Comparison of ENCODE assay signal across 8 cellular contexts in the genomic region with DNA sequence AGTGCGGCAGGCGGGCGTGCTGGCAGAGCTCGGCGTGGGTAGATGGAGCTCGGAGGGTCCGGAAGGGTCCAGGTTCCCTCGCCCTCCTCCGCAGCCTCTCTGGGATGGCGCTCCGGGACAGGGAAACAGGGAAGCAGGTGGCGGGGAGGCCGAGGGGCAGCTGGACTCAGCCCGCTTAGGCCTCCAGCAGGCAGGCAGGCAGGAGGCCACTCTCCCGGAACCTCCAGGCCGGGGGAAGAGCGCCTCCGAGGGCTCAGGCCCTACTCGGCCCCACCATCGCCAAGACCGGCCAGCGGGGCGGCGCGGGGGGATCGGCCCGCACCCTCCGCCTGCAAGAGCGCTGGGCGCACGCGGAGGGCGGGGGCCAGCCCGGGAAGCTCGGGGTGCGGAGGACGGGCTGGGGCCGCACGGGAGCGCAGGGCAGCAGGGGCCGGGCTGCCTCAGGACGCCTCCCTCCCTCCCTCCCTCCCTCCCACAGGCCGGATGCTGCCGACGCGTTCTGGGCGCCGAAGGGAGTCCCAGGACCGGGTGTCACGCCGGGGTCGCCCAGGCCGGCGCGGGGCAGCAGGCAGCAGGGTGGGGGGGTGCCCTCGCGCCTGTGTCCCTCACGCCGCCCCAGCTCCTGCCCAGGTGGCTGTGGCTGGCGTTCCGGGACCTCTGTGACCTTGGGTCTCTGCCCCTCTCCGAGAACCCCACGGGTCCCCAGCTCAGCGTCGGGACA. TPM values are rescaled to one million over a fixed set of nuclear protein-coding genes. Genes with fewer than 3 reads are reported as not detected.
DNase-seq lines count a peak whose midpoint lies in the region; ATAC-seq, FAIRE-seq and TF ChIP-seq lines count a peak whose summit lies in the region.

No MANE protein-coding gene starts in this region.

- intact Hi-C loops in Calu3 (cut with micrococcal nuclease; ENCODE audit: unreplicated experiment): loop anchor here (2.0 kb wide), 1 partner anchor 15 kb away; a partner anchor contains a TSS
- intact Hi-C loops in pancreas (cut with DNase I): loop anchor here in 1 of 3 donors (10.0 kb wide), 1 partner anchor 109 kb away; no protein-coding TSS in a partner anchor

- H3K4me1 Mint-ChIP-seq in Calu3 (ENCODE audit: low read depth, unreplicated experiment): peaks cover 26% of the 10 kb centered on the region
- H3K4me1 Mint-ChIP-seq in activated CD8-positive, alpha-beta memory T cell treated with anti-CD3 and anti-CD28 coated beads, Interleukin-2, amount 10 ng/mL, durations not matched to agents 7 days and 5 days: peaks cover 34% of the 10 kb centered on the region

- CTCF ChIA-PET in Calu3 (lab: Charles Lee): interaction anchor here (0.5 kb wide), 1 partner anchor 58 kb away, joined by 4 read pairs; no protein-coding TSS in a partner anchor
- CTCF ChIA-PET in activated CD8-positive, alpha-beta memory T cell treated with anti-CD3 and anti-CD28 coated beads, Interleukin-2, amount 10 ng/mL, durations not matched to agents 7 days and 5 days (lab: Charles Lee): interaction anchor here (1.0 to 1.7 kb wide), 4 partner anchors 9 to 101 kb away, joined by 3 to 12 read pairs (median 5); no protein-coding TSS in a partner anchor

- no TSS peak for BruUV-seq in Calu3 (replicated peaks; lab: Mats Ljungman, UMichigan)

- H3K36me3 Mint-ChIP-seq in Calu3 (ENCODE audit: insufficient read depth, unreplicated experiment): peaks cover 88% of the 10 kb centered on the region
- peaks cover 6% of the 10 kb centered on the region for H3K36me3 Mint-ChIP-seq in activated CD8-positive, alpha-beta memory T cell treated with anti-CD3 and anti-CD28 coated beads, Interleukin-2, amount 10 ng/mL, durations not matched to agents 7 days and 5 days

- TF ChIP-seq EP300 in gastroesophageal sphincter (IDR thresholded peaks at IDR 0.05): no peak

- H3K4me3 ChIP-seq in gastroesophageal sphincter (peak overlapping the region; percentile 73 to 94), pancreas (peak overlapping the region; percentile 77 to 91 (median 84))

- H3K27ac Mint-ChIP-seq in Calu3 (ENCODE audit: unreplicated experiment): peak overlapping the region; percentile 93
- H3K27ac Mint-ChIP-seq in activated CD8-positive, alpha-beta memory T cell treated with anti-CD3 and anti-CD28 coated beads, Interleukin-2, amount 10 ng/mL, durations not matched to agents 7 days and 5 days: peak overlapping the region; percentile 77

- H3K4me1 ChIP-seq in gastroesophageal sphincter (peaks cover 0 to 64% (median 47%) of the 10 kb centered on the region in 3 donors), pancreas (peaks cover 0 to 22% (median 0%) of the 10 kb centered on the region in 3 donors)

- H3K36me3 ChIP-seq in gastroesophageal sphincter (peaks cover 0 to 13% of the 10 kb centered on the region in 2 donors), pancreas (peaks cover 0 to 4% (median 0%) of the 10 kb centered on the region in 3 donors)

- FAIRE-seq in HTR-8/SVneo (lab: Jason Lieb, UNC) (peak; percentile 13), pancreas (lab: Jason Lieb, UNC) (no peak)

- no peaks in the 10 kb centered on the region for H3K27me3 Mint-ChIP-seq in Calu3 (ENCODE audit: unreplicated experiment)
- H3K27me3 Mint-ChIP-seq in activated CD8-positive, alpha-beta memory T cell treated with anti-CD3 and anti-CD28 coated beads, Interleukin-2, amount 10 ng/mL, durations not matched to agents 7 days and 5 days: no peaks in the 10 kb centered on the region

- peak; percentile 31 for ATAC-seq in GM19455 (IDR thresholded peaks at IDR 0.05; ENCODE audit: unreplicated experiment)
- ATAC-seq in activated CD8-positive, alpha-beta memory T cell treated with anti-CD3 and anti-CD28 coated beads, Interleukin-2, amount 10 ng/mL, durations not matched to agents 7 days and 5 days: peak; percentile 35
- peak; percentile 41 for ATAC-seq in gastroesophageal sphincter
- ATAC-seq in pancreas: peak; percentile 18 to 43 (median 32)
- ATAC-seq in GM18861 (IDR thresholded peaks at IDR 0.05; ENCODE audit: unreplicated experiment): no peak

- no peak for TF ChIP-seq CTCF in Calu3 (IDR thresholded peaks at IDR 0.05; ENCODE audit: unreplicated experiment)
- peak in 1 of 4 experiments; percentile 17 for TF ChIP-seq CTCF in gastroesophageal sphincter (IDR thresholded peaks at IDR 0.05)
- TF ChIP-seq CTCF in pancreas (IDR thresholded peaks at IDR 0.05): no peak

- no peaks in the 10 kb centered on the region for H3K27me3 ChIP-seq in gastroesophageal sphincter
- H3K27me3 ChIP-seq in pancreas: no peaks in the 10 kb centered on the region

- no peak for DNase-seq in Calu3
- DNase-seq in HTR-8/SVneo (ENCODE audit: insufficient read length, low spot score): no peak
- DNase-seq in activated CD8-positive, alpha-beta memory T cell treated with anti-CD3 and anti-CD28 coated beads, Interleukin-2, amount 10 ng/mL, durations not matched to agents 7 days and 5 days: peak; percentile 77
- peak; percentile 38 to 87 (median 61) for DNase-seq in pancreas
- DNase-seq in T-helper 9 cell: no peak

- 0% methylated on average over 2 of the region's 65 CpGs; no CpG with 5 or more reads in 1 of the 2 donors for WGBS in gastroesophageal sphincter (ENCODE audit: low coverage in 1 of 2), 2 donors
- 1 to 5% methylated on average over 26 to 65 of the region's 65 CpGs for WGBS in pancreas, 2 donors

- peak overlapping the region; percentile 86 to 99 (median 96) for H3K27ac ChIP-seq in gastroesophageal sphincter
- H3K27ac ChIP-seq in pancreas: peak overlapping the region; percentile 81 to 94 (median 88)

- peak overlapping the region; percentile 95 for H3K4me3 Mint-ChIP-seq in Calu3 (ENCODE audit: low read depth, unreplicated experiment)
- peak overlapping the region; percentile 76 for H3K4me3 Mint-ChIP-seq in activated CD8-positive, alpha-beta memory T cell treated with anti-CD3 and anti-CD28 coated beads, Interleukin-2, amount 10 ng/mL, durations not matched to agents 7 days and 5 days

- no peaks in the 10 kb centered on the region for H3K9me3 Mint-ChIP-seq in Calu3 (ENCODE audit: low read depth, unreplicated experiment)
- H3K9me3 Mint-ChIP-seq in activated CD8-positive, alpha-beta memory T cell treated with anti-CD3 and anti-CD28 coated beads, Interleukin-2, amount 10 ng/mL, durations not matched to agents 7 days and 5 days (ENCODE audit: low read depth): no peaks in the 10 kb centered on the region

- TF ChIP-seq POLR2A in gastroesophageal sphincter (IDR thresholded peaks at IDR 0.05): peak in 1 of 2 donors; percentile 21

- H3K9me3 ChIP-seq in gastroesophageal sphincter (no peaks in the 10 kb centered on the region), pancreas (no peaks in the 10 kb centered on the region)

RNA-seq across cellular contexts. Expression of a gene that starts 1.0 kb away (rescaled TPM):
- total RNA-seq in Calu3 (2022) (610 and 613 TPM in 2 replicates), gastroesophageal sphincter (10 to 100 TPM; 42.5 to 58.5 (median 47.2) TPM), pancreas (10 to 100 TPM; 33.7 to 97.5 (median 45.9) TPM)
- total RNA-seq in activated CD8-positive, alpha-beta memory T cell treated with anti-CD3 and anti-CD28 coated beads, Interleukin-2, amount 10 ng/mL, durations not matched to agents 7 days and 5 days: 100 to 1,000 TPM; 100 to 116 TPM
- 10 to 100 TPM; 58.7 to 65.4 TPM for polyA plus RNA-seq in pancreas

RNA-seq across cellular contexts. Expression of a gene that starts 11.9 kb away (rescaled TPM):
- total RNA-seq in Calu3 (2022) (2.2 and 4.9 TPM in 2 replicates), gastroesophageal sphincter (1 to 10 TPM in 3 of 4 donors, not detected in 1; 7.5 to 8.8 (median 8.2) TPM), pancreas (1 to 10 TPM; 1.1 to 8.7 (median 4.5) TPM)
- 1 to 10 TPM in 1 of 2 experiments, under 1 TPM in 1; 0.91 to 1.5 TPM for total RNA-seq in activated CD8-positive, alpha-beta memory T cell treated with anti-CD3 and anti-CD28 coated beads, Interleukin-2, amount 10 ng/mL, durations not matched to agents 7 days and 5 days
- 10 to 100 TPM in 1 of 2 donors, 1 to 10 TPM in 1; 4.2 to 10.9 TPM for polyA plus RNA-seq in pancreas

RNA-seq across cellular contexts. Expression of a gene that starts 15.0 kb away (rescaled TPM):
- 1,023 and 1,145 TPM in 2 replicates for total RNA-seq in Calu3 (2022)
- total RNA-seq in activated CD8-positive, alpha-beta memory T cell treated with anti-CD3 and anti-CD28 coated beads, Interleukin-2, amount 10 ng/mL, durations not matched to agents 7 days and 5 days: 100 to 1,000 TPM; 130 to 198 TPM
- total RNA-seq in gastroesophageal sphincter: 100 to 1,000 TPM; 305 to 485 (median 408) TPM
- 100 to 1,000 TPM; 159 to 261 (median 228) TPM for total RNA-seq in pancreas
- 100 to 1,000 TPM; 125 to 166 TPM for polyA plus RNA-seq in pancreas

RNA-seq across cellular contexts. Expression of a gene that starts 52.9 kb away (rescaled TPM):
- total RNA-seq in Calu3 (2022) (41.5 and 47.1 TPM in 2 replicates), gastroesophageal sphincter (10 to 100 TPM; 17.9 to 50.6 (median 34.3) TPM), pancreas (10 to 100 TPM in 5 of 6 donors, 1 to 10 TPM in 1; 8.6 to 19.1 (median 13.6) TPM)
- 10 to 100 TPM; 20.2 to 21.4 TPM for total RNA-seq in activated CD8-positive, alpha-beta memory T cell treated with anti-CD3 and anti-CD28 coated beads, Interleukin-2, amount 10 ng/mL, durations not matched to agents 7 days and 5 days
- 10 to 100 TPM; 49.2 to 53.1 TPM for polyA plus RNA-seq in pancreas

Comparison
In these comparisons a context has a peak if more than half of its experiments do, and no peak if none do; other contexts are left out.
1. DNase-seq: peak in activated CD8-positive, alpha-beta memory T cell treated with anti-CD3 and anti-CD28 coated beads, Interleukin-2, amount 10 ng/mL, durations not matched to agents 7 days and 5 days (single experiment) and pancreas (6 of 6); none in Calu3 (single experiment), HTR-8/SVneo (single experiment) and T-helper 9 cell (single experiment).